3 cellular contexts compared by ENCODE assay signal in genomic region chr14:95941897-95942296, GRCh38.
TF ChIP-seq lines count a peak whose summit lies in the region.

No MANE protein-coding gene starts in this region.

TF ChIP-seq in HEK293, 187 proteins besides CTCF, POLR2A, EP300 and RAD21:
- TF ChIP-seq ZNF211 (tag by site-specific recombination; IDR thresholded peaks at IDR 0.05; ENCODE audit: low read depth) = no peak
- peak; percentile 79 for TF ChIP-seq ZNF585B (tag by site-specific recombination; IDR thresholded peaks at IDR 0.05)
- TF ChIP-seq RBAK (tag by site-specific recombination; IDR thresholded peaks at IDR 0.05) = no peak
- no peak for TF ChIP-seq OVOL3 (tag by site-specific recombination; IDR thresholded peaks at IDR 0.05)
- TF ChIP-seq ZNF146 (tag by site-specific recombination; IDR thresholded peaks at IDR 0.05) = no peak
- no peak for TF ChIP-seq YY1 (tag by site-specific recombination; IDR thresholded peaks at IDR 0.05)

TF ChIP-seq in WTC11, 78 proteins besides CTCF, POLR2A, EP300 and RAD21:
- TF ChIP-seq JUN (CRISPR knock-in tag; IDR thresholded peaks at IDR 0.05) = no peak
- TF ChIP-seq ZNF671 (CRISPR knock-in tag; IDR thresholded peaks at IDR 0.05) = no peak
- peak; percentile 94 for TF ChIP-seq ZNF416 (CRISPR knock-in tag; IDR thresholded peaks at IDR 0.05)
- no peak for TF ChIP-seq ZNF121 (CRISPR knock-in tag; IDR thresholded peaks at IDR 0.05)
- TF ChIP-seq ZNF423 (CRISPR knock-in tag; IDR thresholded peaks at IDR 0.05) = no peak
- no peak for TF ChIP-seq HMGA2 (CRISPR knock-in tag; IDR thresholded peaks at IDR 0.05)
TF ChIP-seq in WTC11: peak in this region for 1.

TF ChIP-seq in H1, 55 proteins besides CTCF, POLR2A, EP300 and RAD21:
- no peak for TF ChIP-seq SP2 (IDR thresholded peaks at IDR 0.05; ENCODE audit: low read length)
- TF ChIP-seq TBP (IDR thresholded peaks at IDR 0.05; ENCODE audit: low read depth, low read length) = no peak
- no peak for TF ChIP-seq SIX5 (IDR thresholded peaks at IDR 0.05; ENCODE audit: low read depth, low read length)
- no peak for TF ChIP-seq KDM5A (IDR thresholded peaks at IDR 0.05; ENCODE audit: low read length)
- TF ChIP-seq JUND (IDR thresholded peaks at IDR 0.05; ENCODE audit: low read length) = no peak
- no peak for TF ChIP-seq NANOG (IDR thresholded peaks at IDR 0.05; ENCODE audit: insufficient read depth, low read depth, low read length, poor library complexity, severe bottlenecking)
- TF ChIP-seq KDM1A (IDR thresholded peaks at IDR 0.05; ENCODE audit: borderline replicate concordance, low read length) = no peak
- TF ChIP-seq RXRA (IDR thresholded peaks at IDR 0.05; ENCODE audit: insufficient read depth, low read depth, low read length) = no peak
- TF ChIP-seq HDAC6 (IDR thresholded peaks at IDR 0.05; ENCODE audit: low read depth, low read length) = no peak
- no peak for TF ChIP-seq TAF7 (optimal IDR thresholded peaks at IDR 0.05; ENCODE audit: borderline replicate concordance, low read depth, low read length)
- TF ChIP-seq USF2 (IDR thresholded peaks at IDR 0.05; ENCODE audit: low read length) = no peak
- no peak for TF ChIP-seq TAF1 (IDR thresholded peaks at IDR 0.05; ENCODE audit: low read depth, low read length)
- TF ChIP-seq RNF2 (IDR thresholded peaks at IDR 0.05; ENCODE audit: borderline replicate concordance, low read depth, low read length, missing control alignments, poor library complexity, severe bottlenecking) = no peak
- TF ChIP-seq SUZ12 (IDR thresholded peaks at IDR 0.05; ENCODE audit: low read length) = no peak
- no peak for TF ChIP-seq BACH1 (IDR thresholded peaks at IDR 0.05; ENCODE audit: low read length)
- TF ChIP-seq GTF2F1 (IDR thresholded peaks at IDR 0.05; ENCODE audit: borderline replicate concordance, low read depth, low read length) = no peak
- TF ChIP-seq SRF (IDR thresholded peaks at IDR 0.05; ENCODE audit: low read depth, low read length) = no peak
- no peak for TF ChIP-seq EGR1 (IDR thresholded peaks at IDR 0.05; ENCODE audit: borderline replicate concordance, low read depth, low read length)
